In the genomic region with DNA sequence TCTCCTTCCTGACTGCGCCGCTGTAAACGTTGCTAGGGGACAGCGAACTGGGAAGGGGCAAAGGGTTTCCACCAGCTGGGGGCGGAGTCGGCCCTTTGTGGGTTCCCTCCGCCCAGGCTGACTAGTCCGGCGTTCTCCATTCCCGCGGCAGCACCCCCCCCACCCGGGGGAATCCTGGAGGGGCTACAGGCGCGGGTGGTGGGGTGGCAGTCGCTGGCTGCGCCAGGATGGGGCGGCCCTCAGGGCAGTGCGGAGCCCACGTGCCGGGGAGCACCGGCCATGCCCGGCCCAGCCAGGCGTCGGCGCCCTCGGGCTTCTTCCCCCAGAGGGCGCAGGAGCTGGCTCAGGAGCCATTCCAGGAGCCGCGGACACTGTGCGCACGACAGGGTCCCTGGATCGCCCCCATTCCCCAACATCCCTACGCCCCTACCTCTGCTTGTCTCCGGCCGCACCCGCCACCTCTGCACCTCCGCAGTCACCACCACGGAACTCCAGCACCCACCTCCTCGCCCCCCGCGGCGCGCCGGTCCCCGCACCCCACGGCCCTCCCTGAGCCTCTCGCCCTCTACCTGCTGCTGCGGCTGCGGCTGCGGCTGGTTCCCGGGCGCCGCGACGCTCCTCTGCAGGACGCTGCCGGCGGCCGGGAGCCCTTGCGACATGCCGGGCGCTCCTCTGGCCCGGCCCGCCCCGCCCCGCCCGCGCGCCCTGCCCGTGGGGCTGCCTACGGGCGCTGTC, we compare ENCODE assay signal across 8 cellular contexts. TPM values are rescaled to one million over a fixed set of nuclear protein-coding genes. Genes with fewer than 3 reads are reported as not detected.
A peak's percentile ranks its signal among the peaks of the same experiment; 100 is the strongest.
DNase-seq lines count a peak whose midpoint lies in the region; ATAC-seq and TF ChIP-seq lines count a peak whose summit lies in the region.

No MANE protein-coding gene starts in this region.

- H3F3A ChIP-seq in OCI-LY1 (ENCODE audit: insufficient read depth, low read length): no peaks in the 10 kb centered on the region

- H2AFZ ChIP-seq in OCI-LY1 (ENCODE audit: low read length): no peak overlapping the region; the same call in 1 of the 2 replicates
- H2AFZ ChIP-seq in parathyroid adenoma: peak overlapping the region; percentile 70

- TF ChIP-seq CTCF in BE2C (IDR thresholded peaks at IDR 0.05; ENCODE audit: low read depth, low read length) (peak; percentile 56), OCI-LY1 (IDR thresholded peaks at IDR 0.05; ENCODE audit: low read length) (peak; percentile 63), parathyroid adenoma (IDR thresholded peaks at IDR 0.05) (peak; percentile 40)

- H3K36me3 ChIP-seq in BE2C (no peaks in the 10 kb centered on the region), OCI-LY1 (ENCODE audit: insufficient read depth, low read length) (no peaks in the 10 kb centered on the region), parathyroid adenoma (ENCODE audit: control insufficient read depth, insufficient read depth, low read length) (no peaks in the 10 kb centered on the region)

- peak; percentile 53 for ATAC-seq in GM19035 (IDR thresholded peaks at IDR 0.05; ENCODE audit: unreplicated experiment)
- peak; percentile 63 for ATAC-seq in HG03354 (IDR thresholded peaks at IDR 0.05; ENCODE audit: poor library complexity, severe bottlenecking, unreplicated experiment)
- ATAC-seq in GM18520 (IDR thresholded peaks at IDR 0.05; ENCODE audit: unreplicated experiment): no peak

- H3K9ac ChIP-seq in OCI-LY1 (ENCODE audit: low read length) (peak overlapping the region; percentile 15; the same call in 1 of the 2 replicates), parathyroid adenoma (no peak overlapping the region)

- DNase-seq in BE2C (peak; percentile 65), head of caudate nucleus (peak in 35 of 42 donors; percentile 11 to 60 (median 34))
- DNase-seq in activated effector memory CD4-positive, alpha-beta T cell treated with Interleukin-2 at 50 U/mL for 16 hours: peak; percentile 28

- H3K4me3 ChIP-seq in BE2C (ENCODE audit: low read depth, low read length): peak overlapping the region; percentile 52
- peak overlapping the region; percentile 58 for H3K4me3 ChIP-seq in OCI-LY1 (ENCODE audit: low read depth, low read length, poor library complexity, severe bottlenecking)
- peak overlapping the region; percentile 29 for H3K4me3 ChIP-seq in parathyroid adenoma (ENCODE audit: low read depth, low read length)

- H3K4me1 ChIP-seq in BE2C (peaks cover 9% of the 10 kb centered on the region; the same call in 1 of the 2 replicates), OCI-LY1 (ENCODE audit: insufficient read depth, low read length, severe bottlenecking) (peaks cover 19% of the 10 kb centered on the region), parathyroid adenoma (no peaks in the 10 kb centered on the region)

- no peaks in the 10 kb centered on the region for H3K9me2 ChIP-seq in OCI-LY1 (ENCODE audit: low read depth, low read length)

- no peak overlapping the region for H3K27ac ChIP-seq in OCI-LY1 (ENCODE audit: low read depth, low read length, poor library complexity, severe bottlenecking)
- no peak overlapping the region for H3K27ac ChIP-seq in parathyroid adenoma

- H3K27me3 ChIP-seq in BE2C (peaks cover 35% of the 10 kb centered on the region), OCI-LY1 (ENCODE audit: insufficient read depth, low read length) (peaks cover 20% of the 10 kb centered on the region; the same call in 1 of the 2 replicates), parathyroid adenoma (ENCODE audit: control insufficient read depth, insufficient read depth, low read length) (no peaks in the 10 kb centered on the region)

- intact Hi-C loops in head of caudate nucleus (cut with DNase I): no loop called here

- no peaks in the 10 kb centered on the region for H3K9me3 ChIP-seq in BE2C
- no peaks in the 10 kb centered on the region for H3K9me3 ChIP-seq in OCI-LY1 (ENCODE audit: low read length)
- H3K9me3 ChIP-seq in parathyroid adenoma (ENCODE audit: control insufficient read depth, low read length): no peaks in the 10 kb centered on the region

- H3K4me2 ChIP-seq in OCI-LY1 (ENCODE audit: low read length) (peak overlapping the region; percentile 75), parathyroid adenoma (ENCODE audit: low read length) (peak overlapping the region; percentile 79)

- no peaks in the 10 kb centered on the region for H3K79me2 ChIP-seq in OCI-LY1 (ENCODE audit: insufficient read depth, low read length)
- H3K79me2 ChIP-seq in parathyroid adenoma: no peaks in the 10 kb centered on the region

- H4K20me1 ChIP-seq in OCI-LY1 (ENCODE audit: insufficient read depth, low read length): no peaks in the 10 kb centered on the region

RNA-seq across cellular contexts. Expression of a gene that starts 0.4 kb away (rescaled TPM):
- 4.2 TPM for polyA plus RNA-seq in BE2C (2012; ENCODE audit: insufficient read depth, insufficient read length, low read depth)
